In the genomic region with DNA sequence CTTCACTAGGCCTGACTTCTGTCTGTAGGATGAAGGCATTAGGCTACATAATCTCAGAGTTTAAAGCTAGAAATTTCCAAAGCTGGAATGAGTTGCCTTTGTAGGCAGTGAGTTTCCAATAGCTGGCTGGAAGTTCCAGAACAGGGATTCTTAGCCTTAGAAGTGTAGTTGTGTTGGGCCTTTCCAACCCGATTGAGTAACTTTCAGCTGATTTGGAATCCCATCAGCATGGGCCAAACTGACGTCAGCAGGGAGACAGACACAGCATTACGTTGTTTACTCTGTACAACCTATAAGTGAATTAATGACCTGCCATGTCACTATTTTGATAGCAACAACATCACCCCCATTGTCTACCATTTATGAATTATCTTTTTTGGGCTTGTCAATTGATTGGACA, we compare ENCODE assay signal across 16 cellular contexts.
"Had no signal": no experiment of that assay in that cellular context is flagged by ENCODE, and none has a peak within 500 bp of the region (broad histone marks: within the 10 kb centered on the region; RNA-seq: fewer than 3 reads in every experiment).

No MANE protein-coding gene starts in this region.

- H3K9me3 Mint-ChIP-seq: activated T-helper 1 cell treated with anti-CD3 and anti-CD28 coated beads, Interleukin-12 subunit alpha, Interleukin-12 subunit beta, Interleukin-2, Interleukin-4 antibody, amounts not matched to agents 30 ng/mL and 10 ng/mL and 1 ng/mL, durations not matched to agents 14 hours and 24 hours and 36 hours; effector memory CD8-positive, alpha-beta T cell; naive B cell; neural progenitor cell; T-helper 2 cell treated with Interferon-gamma antibody and Interleukin-4, amounts not matched to agents 5 μg/mL and 100 μg/mL, for 36 hours had no signal

- H3K27me3 ChIP-seq: neural progenitor cell, ovary, SJSA1, upper lobe of left lung had no signal

- H2AFZ ChIP-seq: neural progenitor cell had no signal

- ATAC-seq: effector memory CD8-positive, alpha-beta T cell had no signal

- H3K36me3 ChIP-seq: neural progenitor cell, ovary, upper lobe of left lung had no signal

- H3K4me2 ChIP-seq: neural progenitor cell had no signal

- H3K4me3 Mint-ChIP-seq: activated T-helper 1 cell treated with anti-CD3 and anti-CD28 coated beads, Interleukin-12 subunit alpha, Interleukin-12 subunit beta, Interleukin-2, Interleukin-4 antibody, amounts not matched to agents 30 ng/mL and 10 ng/mL and 1 ng/mL, durations not matched to agents 14 hours and 24 hours and 36 hours; effector memory CD8-positive, alpha-beta T cell; naive B cell; neural progenitor cell; T-helper 2 cell treated with Interferon-gamma antibody and Interleukin-4, amounts not matched to agents 5 μg/mL and 100 μg/mL, for 36 hours had no signal

- H3K9ac ChIP-seq: neural progenitor cell had no signal

- H3K27me3 Mint-ChIP-seq: effector memory CD8-positive, alpha-beta T cell; naive B cell had no signal

- H3K4me3 ChIP-seq: lung, neural progenitor cell, ovary, SJSA1, upper lobe of left lung had no signal

- DNase-seq: activated CD4-positive, alpha-beta T cell treated with anti-CD3 and anti-CD28 coated beads, Interleukin-2, amount 50 U/mL, for 1 hour; anterior cingulate cortex; cerebellar nuclear complex; effector memory CD8-positive, alpha-beta T cell; naive B cell; stimulated activated CD4-positive, alpha-beta T cell treated with anti-CD3 and anti-CD28 coated beads, Interleukin-15, amount 100 ng/mL, for 24 hours; stimulated activated CD4-positive, alpha-beta T cell treated with anti-CD3 and anti-CD28 coated beads, Interleukin-4, amount 100 ng/mL, for 1 hour; stimulated activated naive CD4-positive, alpha-beta T cell; upper lobe of left lung had no signal

- H3K27ac Mint-ChIP-seq: activated T-helper 1 cell treated with anti-CD3 and anti-CD28 coated beads, Interleukin-12 subunit alpha, Interleukin-12 subunit beta, Interleukin-2, Interleukin-4 antibody, amounts not matched to agents 30 ng/mL and 10 ng/mL and 1 ng/mL, durations not matched to agents 14 hours and 24 hours and 36 hours; effector memory CD8-positive, alpha-beta T cell; neural progenitor cell; T-helper 2 cell treated with Interferon-gamma antibody and Interleukin-4, amounts not matched to agents 5 μg/mL and 100 μg/mL, for 36 hours had no signal

- H3K27ac ChIP-seq: epithelial cell of prostate, neural progenitor cell, ovary, SJSA1, upper lobe of left lung had no signal

- H3K9me3 ChIP-seq: ovary, SJSA1, upper lobe of left lung had no signal
